25 cellular contexts compared by ENCODE assay signal in the genomic region with DNA sequence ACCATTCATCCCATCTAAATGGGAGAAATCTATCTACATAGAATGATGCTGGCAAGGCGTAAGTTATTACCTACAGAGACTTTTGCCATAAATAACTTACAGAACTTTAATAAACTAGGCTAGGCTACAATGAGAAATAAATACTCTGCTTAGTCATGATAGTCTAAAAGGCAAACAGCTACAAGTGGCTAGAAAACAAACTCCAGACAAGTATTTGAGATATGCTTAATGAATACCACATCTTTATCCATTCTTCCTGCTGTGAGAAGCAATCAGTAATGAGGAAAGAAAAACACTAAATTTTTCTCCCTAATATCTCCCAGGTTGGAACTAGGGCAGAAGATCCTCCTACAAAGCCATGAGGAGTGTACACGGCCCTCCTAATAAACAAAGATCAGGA.
"Had no signal": no experiment of that assay in that cellular context is flagged by ENCODE, and none has a peak within 500 bp of the region (broad histone marks: within the 10 kb centered on the region; RNA-seq: fewer than 3 reads in every experiment).

No MANE protein-coding gene starts in this region.

- H3K27ac ChIP-seq: brain microvascular endothelial cell, coronary artery, dorsolateral prefrontal cortex, esophagus muscularis mucosa, foreskin keratinocyte, gastrocnemius medialis, heart left ventricle had no signal

- H3K27me3 ChIP-seq: brain microvascular endothelial cell, dorsolateral prefrontal cortex, foreskin keratinocyte, gastrocnemius medialis, heart left ventricle had no signal

- H3K9me3 ChIP-seq: esophagus muscularis mucosa, gastrocnemius medialis, heart left ventricle had no signal

- H3K36me3 ChIP-seq: brain microvascular endothelial cell, esophagus muscularis mucosa, gastrocnemius medialis, heart left ventricle had no signal

- DNase-seq: activated CD4-positive, alpha-beta T cell treated with anti-CD3 and anti-CD28 coated beads for 36 hours; activated CD4-positive, alpha-beta T cell treated with anti-CD3 and anti-CD28 coated beads, Interleukin-2, amount 10 ng/mL, durations not matched to agents 24 days and 14 days; activated CD4-positive, CD25-positive, alpha-beta regulatory T cell; activated CD4-positive, CD25-positive, alpha-beta regulatory T cell treated with anti-CD3 and anti-CD28 coated beads, Interleukin-2, amount 50 U/mL, for 72 hours; activated CD8-positive, alpha-beta memory T cell treated with anti-CD3 and anti-CD28 coated beads for 24 hours; activated CD8-positive, alpha-beta T cell treated with anti-CD3 and anti-CD28 coated beads for 36 hours; activated effector memory CD4-positive, alpha-beta T cell treated with Interleukin-2 at 50 U/mL for 16 hours; activated gamma-delta T cell treated with Interleukin-2 at 50 U/mL for 16 hours; activated naive CD4-positive, alpha-beta T cell treated with anti-CD3 and anti-CD28 coated beads, Interleukin-2, amount 50 U/mL, for 16 hours; activated naive CD4-positive, alpha-beta T cell treated with Interleukin-2 at 50 U/mL for 16 hours; activated T-cell treated with anti-CD3 and anti-CD28 coated beads, Interleukin-2, amount 50 U/mL, for 4 hours; amniotic stem cell; anterior cingulate cortex; brain microvascular endothelial cell; dorsolateral prefrontal cortex; effector memory CD4-positive, alpha-beta T cell; erythroblast; foreskin keratinocyte; gastrocnemius medialis; glutamatergic neuron; heart left ventricle; T-helper 2 cell had no signal

- ATAC-seq: activated CD4-positive, alpha-beta T cell treated with anti-CD3 and anti-CD28 coated beads for 36 hours; activated CD8-positive, alpha-beta T cell treated with anti-CD3 and anti-CD28 coated beads for 36 hours; activated T-cell treated with anti-CD3 and anti-CD28 coated beads, Interleukin-2, amount 50 U/mL, for 4 hours; activated T-helper 17 cell treated with anti-CD3 and anti-CD28 coated beads, Interleukin-2, amount 50 U/mL, for 72 hours; foreskin keratinocyte; gastrocnemius medialis; heart left ventricle had no signal

- H3K4me3 ChIP-seq: coronary artery, dorsolateral prefrontal cortex, esophagus muscularis mucosa, gastrocnemius medialis, heart left ventricle had no signal

- H3K4me1 ChIP-seq: esophagus muscularis mucosa, foreskin keratinocyte, gastrocnemius medialis, heart left ventricle had no signal
